8 cellular contexts compared by ENCODE assay signal in the genomic region with DNA sequence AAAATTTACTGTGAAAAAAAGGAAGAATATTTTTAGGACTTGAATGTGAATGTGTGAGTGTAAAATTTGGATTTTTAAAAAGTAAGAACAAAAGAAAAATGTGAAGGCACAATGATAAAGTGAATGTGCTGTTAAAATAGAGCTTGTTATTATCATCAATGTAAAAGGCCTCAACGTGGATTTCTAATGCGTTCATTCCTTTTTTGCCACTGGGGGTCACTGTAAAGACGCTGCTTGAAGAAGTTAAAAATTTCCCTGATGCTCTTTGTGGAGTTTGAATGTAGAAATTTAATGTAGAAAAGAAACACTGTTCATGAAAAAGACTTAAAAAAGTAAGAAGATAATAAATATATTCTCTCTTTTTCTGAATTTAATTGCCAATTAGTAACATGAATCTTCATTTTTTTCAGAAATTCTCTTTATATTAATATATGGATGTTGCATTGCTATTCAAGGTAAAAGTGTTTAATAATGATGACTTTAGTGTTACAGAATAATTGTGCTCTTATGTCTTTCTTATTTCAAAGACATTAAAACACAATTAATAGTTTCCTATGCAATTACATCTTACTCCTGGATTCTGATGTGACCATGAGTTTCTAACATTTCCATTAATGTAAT.
DNase-seq lines count a peak whose midpoint lies in the region; ATAC-seq, FAIRE-seq and TF ChIP-seq lines count a peak whose summit lies in the region.

No MANE protein-coding gene starts in this region.

- H3K9ac ChIP-seq in astrocyte (ENCODE audit: low read length): no peak overlapping the region
- no peak overlapping the region for H3K9ac ChIP-seq in keratinocyte (ENCODE audit: control insufficient read depth, extremely low read depth, insufficient read depth, low read length)

- TF ChIP-seq CTCF in CD14-positive monocyte (IDR thresholded peaks at IDR 0.05) (peak; percentile 20), astrocyte (IDR thresholded peaks at IDR 0.05; ENCODE audit: insufficient read depth, low read depth, low read length) (peak; percentile 86), keratinocyte (optimal IDR thresholded peaks at IDR 0.05 in 1 of 3, IDR thresholded peaks at IDR 0.05 in 1 of 3, conservative IDR thresholded peaks at IDR 0.05 in 1 of 3; ENCODE audit: extremely low read depth in 1 of 3, insufficient read depth in 2 of 3, low read length in 3 of 3) (peak in 2 of 3 experiments; percentile 57 to 62), upper lobe of left lung (IDR thresholded peaks at IDR 0.05) (peak in 5 of 6 experiments; percentile 43 to 59 (median 52))

- no peaks in the 10 kb centered on the region for H3K36me3 ChIP-seq in astrocyte (ENCODE audit: insufficient read depth, low read length)
- no peaks in the 10 kb centered on the region for H3K36me3 ChIP-seq in keratinocyte (ENCODE audit: control insufficient read depth in 2 of 2, extremely low read depth in 1 of 2, insufficient read depth in 2 of 2, low read length in 2 of 2)
- no peaks in the 10 kb centered on the region for H3K36me3 ChIP-seq in upper lobe of left lung

- no peaks in the 10 kb centered on the region for H3K9me1 ChIP-seq in keratinocyte (ENCODE audit: control insufficient read depth, extremely low read depth, insufficient read depth, low read length)

- TF ChIP-seq POLR2A in upper lobe of left lung (IDR thresholded peaks at IDR 0.05): no peak

- DNase-seq in CD14-positive monocyte (ENCODE audit: low spot score) (no peak), GM03348 (ENCODE audit: low spot score) (peak; percentile 20), NCI-H2227 (lab: John Stamatoyannopoulos, UW; ENCODE audit: unreplicated experiment) (peak; percentile 49), astrocyte (ENCODE audit: low read depth) (peak; percentile 52), keratinocyte (ENCODE audit: low read depth, low spot score) (no peak), upper lobe of left lung (no peak), cerebellum (ENCODE audit: low spot score) (no peak)

- H3K4me3 ChIP-seq in astrocyte (ENCODE audit: insufficient read depth, low read depth, low read length): no peak overlapping the region
- H3K4me3 ChIP-seq in keratinocyte (ENCODE audit: control insufficient read depth in 2 of 3, extremely low read depth in 1 of 3, insufficient read depth in 2 of 3, low read depth in 1 of 3, low read length in 3 of 3): no peak overlapping the region
- no peak overlapping the region for H3K4me3 ChIP-seq in upper lobe of left lung

- FAIRE-seq in astrocyte (lab: Jason Lieb, UNC) (peak; percentile 84), keratinocyte (lab: Jason Lieb, UNC) (peak; percentile 84)

- H3K36me3 Mint-ChIP-seq in CD14-positive monocyte: no peaks in the 10 kb centered on the region
- no peaks in the 10 kb centered on the region for H3K36me3 Mint-ChIP-seq in astrocyte (ENCODE audit: low read depth, unreplicated experiment)

- H3K4me1 Mint-ChIP-seq in CD14-positive monocyte (peaks cover 18% of the 10 kb centered on the region), astrocyte (ENCODE audit: low read depth, unreplicated experiment) (peaks cover 23% of the 10 kb centered on the region)

- H3K4me2 ChIP-seq in astrocyte (ENCODE audit: low read length) (no peak overlapping the region), keratinocyte (ENCODE audit: control insufficient read depth, extremely low read depth, insufficient read depth, low read depth, low read length) (no peak overlapping the region)

- 12 to 16% methylated on average over 3 of the region's 3 CpGs for WGBS in upper lobe of left lung, 2 donors

- ATAC-seq in upper lobe of left lung (ENCODE audit: low FRiP score in 2 of 2) (peak in 1 of 2 donors; percentile 67), GM18511 (IDR thresholded peaks at IDR 0.05; ENCODE audit: unreplicated experiment) (no peak)

- no peak overlapping the region for H2AFZ ChIP-seq in astrocyte (ENCODE audit: low read depth, low read length)
- no peak overlapping the region for H2AFZ ChIP-seq in keratinocyte (ENCODE audit: control insufficient read depth, low read length)

- H3K27ac Mint-ChIP-seq in CD14-positive monocyte: no peak overlapping the region
- no peak overlapping the region for H3K27ac Mint-ChIP-seq in astrocyte (ENCODE audit: unreplicated experiment)

- H3K9me3 Mint-ChIP-seq in CD14-positive monocyte (no peaks in the 10 kb centered on the region), astrocyte (ENCODE audit: unreplicated experiment) (no peaks in the 10 kb centered on the region)

- no peaks in the 10 kb centered on the region for H3K9me3 ChIP-seq in astrocyte (ENCODE audit: insufficient read depth, low read depth, low read length)
- H3K9me3 ChIP-seq in keratinocyte (ENCODE audit: control insufficient read depth, low read depth, low read length): no peaks in the 10 kb centered on the region
- no peaks in the 10 kb centered on the region for H3K9me3 ChIP-seq in upper lobe of left lung

- TF ChIP-seq EP300 in upper lobe of left lung (IDR thresholded peaks at IDR 0.05): no peak

- H3K27ac ChIP-seq in astrocyte (ENCODE audit: low read depth, low read length) (no peak overlapping the region), keratinocyte (ENCODE audit: control insufficient read depth, insufficient read depth, low read length) (no peak overlapping the region), upper lobe of left lung (no peak overlapping the region)

- dilution Hi-C loops in keratinocyte (cut with MboI; ENCODE audit: extremely low pct_ligation_motif_present, low sequenced_read_pairs): no loop called here

- intact Hi-C loops in CD14-positive monocyte (cut with micrococcal nuclease): no loop called here

- H3K27me3 Mint-ChIP-seq in CD14-positive monocyte (ENCODE audit: low read depth in 3 of 3) (peaks cover 0 to 2% (median 0%) of the 10 kb centered on the region in 3 donors), astrocyte (ENCODE audit: low read depth, unreplicated experiment) (no peaks in the 10 kb centered on the region)

- H3K27me3 ChIP-seq in astrocyte (ENCODE audit: insufficient read depth, low read length) (no peaks in the 10 kb centered on the region), keratinocyte (ENCODE audit: control insufficient read depth, extremely low read depth, insufficient read depth, low read length) (no peaks in the 10 kb centered on the region), upper lobe of left lung (no peaks in the 10 kb centered on the region)

- H3K79me2 ChIP-seq in astrocyte (ENCODE audit: insufficient read depth, low read length) (no peaks in the 10 kb centered on the region), keratinocyte (ENCODE audit: control insufficient read depth, insufficient read depth, low read length) (no peaks in the 10 kb centered on the region)

- H3K4me3 Mint-ChIP-seq in CD14-positive monocyte (no peak overlapping the region), astrocyte (ENCODE audit: unreplicated experiment) (no peak overlapping the region)

- H4K20me1 ChIP-seq in astrocyte (ENCODE audit: insufficient read depth, low read length) (no peaks in the 10 kb centered on the region), keratinocyte (ENCODE audit: control insufficient read depth, extremely low read depth, insufficient read depth, low read length) (no peaks in the 10 kb centered on the region)

- H3K4me1 ChIP-seq in astrocyte (ENCODE audit: insufficient read depth, low read length) (peaks cover 2% of the 10 kb centered on the region), keratinocyte (ENCODE audit: control insufficient read depth, extremely low read depth, insufficient read depth, low read length) (peaks cover 23% of the 10 kb centered on the region), upper lobe of left lung (peaks cover 0 to 5% (median 0%) of the 10 kb centered on the region in 4 donors)

Comparison
In these comparisons a context has a peak if more than half of its experiments do, and no peak if none do; other contexts are left out.
1. DNase-seq: peak in GM03348 (single experiment), NCI-H2227 (single experiment) and astrocyte (single experiment); none in CD14-positive monocyte (single experiment), keratinocyte (single experiment), upper lobe of left lung (0 of 2) and cerebellum (single experiment).
2. CTCF ChIP-seq: peak in every context shown above with its lines; median percentile 86 in astrocyte; 60 in keratinocyte; 52 in upper lobe of left lung; 20 in CD14-positive monocyte.